ENCODE assay signal across 10 cellular contexts in the genomic region with DNA sequence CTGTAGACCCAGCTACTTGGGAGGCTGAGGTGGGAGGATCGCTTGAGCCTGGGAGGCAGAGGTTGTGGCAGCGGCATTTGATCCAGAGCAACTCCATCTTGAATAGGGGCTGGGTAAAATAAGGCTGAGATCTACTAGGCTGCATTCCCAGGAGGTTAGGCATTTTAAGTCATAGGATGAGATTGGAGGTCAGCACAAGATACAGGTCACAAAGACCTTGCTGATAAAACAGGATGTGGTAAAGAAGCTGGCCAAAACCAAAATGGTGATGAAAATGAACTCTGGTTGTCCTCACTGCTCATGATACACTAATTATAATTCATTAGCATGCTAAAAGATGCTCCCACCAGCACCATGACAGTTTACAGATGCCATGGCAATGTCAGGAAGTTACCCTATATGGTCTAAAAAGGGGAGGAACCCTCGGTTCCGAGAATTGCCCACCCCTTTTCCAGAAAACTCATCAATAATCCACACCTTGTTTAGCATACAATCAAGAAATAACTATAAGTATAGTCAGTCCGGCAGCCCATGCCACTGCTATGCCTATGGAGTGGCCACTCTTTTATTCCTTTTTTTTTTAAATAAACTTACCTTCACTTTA. TPM values are rescaled to one million over a fixed set of nuclear protein-coding genes. Genes with fewer than 3 reads are reported as not detected.
"Had no signal": no experiment of that assay in that cellular context is flagged by ENCODE, and none has a peak within 500 bp of the region (broad histone marks: within the 10 kb centered on the region; RNA-seq: fewer than 3 reads in every experiment).

No MANE protein-coding gene starts in this region.

RNA-seq across cellular contexts. Expression of gene TMC2, which starts 13.4 kb away (rescaled TPM):
- total RNA-seq: activated naive CD8-positive, alpha-beta T cell treated with anti-CD3 and anti-CD28 coated beads, Interleukin-2, amount 10 ng/mL, durations not matched to agents 7 days and 5 days; activated T-cell treated with anti-CD3 and anti-CD28 coated beads, Interleukin-2, amount 50 U/mL, for 72 hours; activated T-helper 17 cell treated with anti-CD3 and anti-CD28 coated beads, Interleukin-2, amount 50 U/mL, for 72 hours; ascending aorta; cardiac septum; IMR-90; OCI-LY7; Right ventricle myocardium superior; T-helper 1 cell treated with Interleukin-12 subunit alpha and Interleukin-12 subunit beta and Interleukin-4 antibody, amounts not matched to agents 30 ng/mL and 1 ng/mL, for 36 hours; WTC11 had no signal
